Comparison of ENCODE assay signal across 11 cellular contexts in the genomic region with DNA sequence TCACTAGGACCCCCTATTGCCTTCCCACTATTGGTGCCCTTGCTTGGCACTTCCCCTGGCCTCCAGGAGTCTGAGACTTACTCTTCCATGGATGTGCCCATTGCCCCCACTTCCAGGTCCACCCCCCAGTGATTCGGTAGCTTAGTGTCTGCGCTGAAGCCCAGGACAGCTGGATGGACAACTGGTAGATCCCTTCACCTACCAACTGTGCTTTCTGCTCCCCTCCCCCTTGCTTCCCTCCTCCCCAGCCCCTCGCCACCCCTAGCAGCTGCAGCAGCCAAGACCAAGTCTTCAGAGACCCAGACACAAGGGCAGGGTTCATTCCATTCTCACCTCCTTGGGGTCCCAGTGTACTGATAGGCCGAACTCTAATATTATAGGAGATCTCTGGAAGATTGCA. TPM values are rescaled to one million over a fixed set of nuclear protein-coding genes. Genes with fewer than 3 reads are reported as not detected.
A peak's percentile ranks its signal among the peaks of the same experiment; 100 is the strongest.
DNase-seq lines count a peak whose midpoint lies in the region; ATAC-seq and TF ChIP-seq lines count a peak whose summit lies in the region.
"Had no signal": no experiment of that assay in that cellular context is flagged by ENCODE, and none has a peak within 500 bp of the region (broad histone marks: within the 10 kb centered on the region; RNA-seq: fewer than 3 reads in every experiment).

No MANE protein-coding gene starts in this region.

- no peaks in the 10 kb centered on the region for H3K36me3 Mint-ChIP-seq in naive thymus-derived CD8-positive, alpha-beta T cell
- H3K36me3 Mint-ChIP-seq: immature natural killer cell had no signal

- no peaks in the 10 kb centered on the region for H3K9me2 ChIP-seq in SK-N-SH

- TF ChIP-seq EP300 in SK-N-SH (IDR thresholded peaks at IDR 0.05; ENCODE audit: borderline replicate concordance in 1 of 2, low read depth in 1 of 2, low read length in 1 of 2) (no peak), upper lobe of left lung (IDR thresholded peaks at IDR 0.05) (no peak)

- no peak for TF ChIP-seq CTCF in SK-N-SH (IDR thresholded peaks at IDR 0.05)
- TF ChIP-seq CTCF in colonic mucosa (IDR thresholded peaks at IDR 0.05): no peak
- no peak for TF ChIP-seq CTCF in upper lobe of left lung (IDR thresholded peaks at IDR 0.05)

- DNase-seq in SK-N-SH: no peak
- DNase-seq in colonic mucosa: no peak
- DNase-seq in upper lobe of left lung: no peak
- no peak for DNase-seq in naive thymus-derived CD8-positive, alpha-beta T cell
- DNase-seq: immature natural killer cell; NCI-H1930; stimulated activated naive CD8-positive, alpha-beta T cell treated with anti-CD3 and anti-CD28 coated beads, Interleukin-15, amount 100 ng/mL, for 72 hours had no signal

- peak overlapping the region; percentile 98 to 100 for H3K27ac ChIP-seq in SK-N-SH (ENCODE audit: low read depth in 2 of 2, low read length in 1 of 2)
- H3K27ac ChIP-seq in colonic mucosa: peak overlapping the region; percentile 94
- H3K27ac ChIP-seq in muscle layer of colon (ENCODE audit: low read depth, low read length): peak overlapping the region; percentile 95
- H3K27ac ChIP-seq in upper lobe of left lung: peak overlapping the region; percentile 94 to 98 (median 96)

- no peaks in the 10 kb centered on the region for H3K9me3 Mint-ChIP-seq in naive thymus-derived CD8-positive, alpha-beta T cell
- H3K9me3 Mint-ChIP-seq: stimulated activated naive CD8-positive, alpha-beta T cell treated with anti-CD3 and anti-CD28 coated beads, Interleukin-15, amount 100 ng/mL, for 72 hours had no signal

- 74% methylated on average over 3 of the region's 4 CpGs for WGBS in SK-N-SH (ENCODE audit: low lambda C conversion rate)
- 81 to 92% methylated on average over 3 to 4 of the region's 4 CpGs for WGBS in upper lobe of left lung, 2 donors

- H3F3A ChIP-seq in SK-N-SH (replicated peaks; ENCODE audit: insufficient read depth): peaks cover 87% of the 10 kb centered on the region

- no peak overlapping the region for H3K4me3 Mint-ChIP-seq in naive thymus-derived CD8-positive, alpha-beta T cell
- H3K4me3 Mint-ChIP-seq: immature natural killer cell; stimulated activated naive CD8-positive, alpha-beta T cell treated with anti-CD3 and anti-CD28 coated beads, Interleukin-15, amount 100 ng/mL, for 72 hours had no signal

- H3K36me3 ChIP-seq in SK-N-SH (replicated peaks in 1 of 2; ENCODE audit: control insufficient read depth in 1 of 2, insufficient read depth in 2 of 2, low read length in 1 of 2) (peaks cover 0 to 38% of the 10 kb centered on the region in 2 experiments), colonic mucosa (no peaks in the 10 kb centered on the region), muscle layer of colon (ENCODE audit: insufficient read depth, low read length) (peaks cover 21% of the 10 kb centered on the region), upper lobe of left lung (peaks cover 0 to 9% (median 3%) of the 10 kb centered on the region in 4 donors)

- H3K4me2 ChIP-seq in SK-N-SH: peak overlapping the region; percentile 95

- intact Hi-C loops in colonic mucosa (cut with DNase I): no loop called here

- POLR2A ChIA-PET in SK-N-SH (lab: Yijun Ruan, JAX): no interaction called here
- POLR2A ChIA-PET in naive thymus-derived CD8-positive, alpha-beta T cell (lab: Charles Lee): no interaction called here

- CTCF ChIA-PET in SK-N-SH (lab: Yijun Ruan, JAX): interaction anchor here (0.7 to 40.5 kb wide), 4 partner anchors 9 to 131 kb away, joined by 3 to 1559 read pairs (median 69); a partner anchor contains a TSS

- H3K4me1 Mint-ChIP-seq in naive thymus-derived CD8-positive, alpha-beta T cell: peaks cover 13 to 48% (median 35%) of the 10 kb centered on the region in 4 donors

- peaks cover 0 to 12% (median 6%) of the 10 kb centered on the region in 5 donors for H3K27me3 Mint-ChIP-seq in naive thymus-derived CD8-positive, alpha-beta T cell

- H3K27me3 ChIP-seq in SK-N-SH (ENCODE audit: insufficient read depth): no peaks in the 10 kb centered on the region
- no peaks in the 10 kb centered on the region for H3K27me3 ChIP-seq in colonic mucosa
- no peaks in the 10 kb centered on the region for H3K27me3 ChIP-seq in muscle layer of colon (ENCODE audit: control insufficient read depth in 1 of 2, insufficient read depth in 2 of 2, low read length in 2 of 2)
- H3K27me3 ChIP-seq in upper lobe of left lung: no peaks in the 10 kb centered on the region

- no peak for TF ChIP-seq POLR2A in upper lobe of left lung (IDR thresholded peaks at IDR 0.05)

- H2AFZ ChIP-seq in SK-N-SH (ENCODE audit: low read depth): no peak overlapping the region

- H4K20me1 ChIP-seq in SK-N-SH (ENCODE audit: insufficient read depth): peaks cover 83% of the 10 kb centered on the region

- no peaks in the 10 kb centered on the region for H3K9me3 ChIP-seq in SK-N-SH
- H3K9me3 ChIP-seq in colonic mucosa: no peaks in the 10 kb centered on the region
- no peaks in the 10 kb centered on the region for H3K9me3 ChIP-seq in muscle layer of colon (ENCODE audit: low read length)
- H3K9me3 ChIP-seq in upper lobe of left lung: no peaks in the 10 kb centered on the region

- H3K9ac ChIP-seq in SK-N-SH (peak overlapping the region; percentile 97; the same call in 1 of the 2 replicates), colonic mucosa (ENCODE audit: low read depth in 2 of 2, low read length in 2 of 2) (peak overlapping the region; percentile 28 to 67), muscle layer of colon (ENCODE audit: low read length) (peak overlapping the region; percentile 61)

- ATAC-seq in SK-N-SH treated with all-trans-retinoic acid at 6 μM for 48 hours: no peak
- ATAC-seq in upper lobe of left lung (ENCODE audit: low FRiP score in 2 of 2): no peak
- ATAC-seq in naive thymus-derived CD8-positive, alpha-beta T cell: no peak
- ATAC-seq in HG03432 (IDR thresholded peaks at IDR 0.05; ENCODE audit: unreplicated experiment): no peak
- no peak for ATAC-seq in GM21381 (IDR thresholded peaks at IDR 0.05; ENCODE audit: unreplicated experiment)
- ATAC-seq: stimulated activated naive CD8-positive, alpha-beta T cell treated with anti-CD3 and anti-CD28 coated beads, Interleukin-15, amount 100 ng/mL, for 72 hours had no signal

- peak overlapping the region in 1 of 10 donors; percentile 24 for H3K27ac Mint-ChIP-seq in naive thymus-derived CD8-positive, alpha-beta T cell
- H3K27ac Mint-ChIP-seq: immature natural killer cell; stimulated activated naive CD8-positive, alpha-beta T cell treated with anti-CD3 and anti-CD28 coated beads, Interleukin-15, amount 100 ng/mL, for 72 hours had no signal

- H3K4me3 ChIP-seq in SK-N-SH (ENCODE audit: low read depth in 2 of 2, low read length in 1 of 2) (peak overlapping the region in 1 of 2 experiments; percentile 94; a peak in 2 of 4 replicates), colonic mucosa (no peak overlapping the region), muscle layer of colon (ENCODE audit: low read depth in 1 of 2, low read length in 2 of 2) (peak overlapping the region; percentile 42 to 66), upper lobe of left lung (peak overlapping the region in 1 of 4 donors; percentile 40)

- no peak for TF ChIP-seq RAD21 in SK-N-SH (IDR thresholded peaks at IDR 0.05; ENCODE audit: low read length)

- H3K4me1 ChIP-seq in SK-N-SH (ENCODE audit: control insufficient read depth in 1 of 2, insufficient read depth in 2 of 2, low read depth in 1 of 2, low read length in 1 of 2): peaks cover 69 to 72% of the 10 kb centered on the region in 2 experiments
- peaks cover 66% of the 10 kb centered on the region for H3K4me1 ChIP-seq in colonic mucosa
- H3K4me1 ChIP-seq in muscle layer of colon (ENCODE audit: insufficient read depth, low read length): peaks cover 78% of the 10 kb centered on the region
- peaks cover 91 to 99% (median 96%) of the 10 kb centered on the region in 4 donors for H3K4me1 ChIP-seq in upper lobe of left lung

- peaks cover 95% of the 10 kb centered on the region for H3K79me2 ChIP-seq in SK-N-SH (ENCODE audit: insufficient read depth)

TF ChIP-seq in SK-N-SH, 30 proteins besides CTCF, POLR2A, EP300 and RAD21 (continues in another document):
- TF ChIP-seq RXRA (IDR thresholded peaks at IDR 0.05; ENCODE audit: borderline replicate concordance, low read depth) (no peak), FOSL2 (IDR thresholded peaks at IDR 0.05; ENCODE audit: borderline replicate concordance, low read depth) (no peak)

RNA-seq across cellular contexts. Expression of a gene that starts 6.9 kb away (rescaled TPM):
- polyA plus RNA-seq in SK-N-SH (2012; rRNA removed): 726 and 983 TPM in 2 replicates
- 396 and 512 TPM in 2 replicates for polyA plus RNA-seq in SK-N-SH (2012; cell fraction: cytosol; rRNA removed)
- 1,848 and 2,172 TPM in 2 replicates for polyA plus RNA-seq in SK-N-SH (2012; cell fraction: nucleus; rRNA removed)
- total RNA-seq in colonic mucosa (100 to 1,000 TPM; 414 to 610 TPM), upper lobe of left lung (1,000 to 10,000 TPM in 1 of 6 donors, 100 to 1,000 TPM in 5; 156 to 1,281 (median 388) TPM)
- 1 to 10 TPM; 2.0 to 2.7 TPM for total RNA-seq in naive thymus-derived CD8-positive, alpha-beta T cell
- 1 to 10 TPM in 1 of 3 donors, under 1 TPM in 2; 0.62 to 4.0 (median 0.75) TPM for polyA plus RNA-seq in naive thymus-derived CD8-positive, alpha-beta T cell

RNA-seq across cellular contexts. Expression of a gene that starts 31.9 kb away (rescaled TPM):
- polyA plus RNA-seq in SK-N-SH (2012; rRNA removed): 1.3 and 2.3 TPM in 2 replicates
- 0.33 and 0.73 TPM in 2 replicates for polyA plus RNA-seq in SK-N-SH (2012; cell fraction: cytosol; rRNA removed)
- 11.2 and 13.5 TPM in 2 replicates for polyA plus RNA-seq in SK-N-SH (2012; cell fraction: nucleus; rRNA removed)
- total RNA-seq in colonic mucosa (1 to 10 TPM; 4.5 to 5.6 TPM), upper lobe of left lung (10 to 100 TPM; 28.9 to 65.9 (median 33.5) TPM)
- total RNA-seq in naive thymus-derived CD8-positive, alpha-beta T cell: 1 to 10 TPM; 1.2 TPM
- 1 to 10 TPM in 1 of 3 donors, under 1 TPM in 2; 0.16 to 1.4 (median 0.22) TPM for polyA plus RNA-seq in naive thymus-derived CD8-positive, alpha-beta T cell

RNA-seq across cellular contexts. Expression of a gene that starts 39.2 kb away (rescaled TPM):
- 15.1 and 16.2 TPM in 2 replicates for polyA plus RNA-seq in SK-N-SH (2012; rRNA removed)
- polyA plus RNA-seq in SK-N-SH (2012; cell fraction: cytosol; rRNA removed): 8.7 and 14.2 TPM in 2 replicates
- 23.2 and 26.8 TPM in 2 replicates for polyA plus RNA-seq in SK-N-SH (2012; cell fraction: nucleus; rRNA removed)
- total RNA-seq in colonic mucosa (1 to 10 TPM; 1.6 to 3.7 TPM), upper lobe of left lung (1 to 10 TPM in 2 of 6 donors, under 1 TPM in 3, not detected in 1; 0.26 to 2.0 (median 1.00) TPM)
- under 1 TPM in 1 of 2 experiments, not detected in 1; 0.38 TPM for total RNA-seq in naive thymus-derived CD8-positive, alpha-beta T cell
- not detected for polyA plus RNA-seq in naive thymus-derived CD8-positive, alpha-beta T cell
- polyA plus RNA-seq: immature natural killer cell had no signal

Comparison
In these comparisons a context has a peak if more than half of its experiments do, and no peak if none do; other contexts are left out.
1. RNA of a gene that starts 6.9 kb away (total RNA-seq): 414 to 610 TPM in colonic mucosa and 156 to 1,281 TPM in upper lobe of left lung; 2.0 to 2.7 TPM in naive thymus-derived CD8-positive, alpha-beta T cell; every median in the first group is over 10 times any median in the second.
2. RNA of a gene that starts 31.9 kb away (total RNA-seq): 28.9 to 65.9 TPM in upper lobe of left lung; 4.5 to 5.6 TPM in colonic mucosa and 1.2 TPM in naive thymus-derived CD8-positive, alpha-beta T cell; every median in the first group is over 4 times any median in the second.
3. Peak in every context shown above with its lines, with median percentiles within 50 percentile points of each other: H3K27ac ChIP-seq and H3K9ac ChIP-seq.